ENCODE assay signal across 1 cellular context in genomic region chr12:116919247-116919671, GRCh38.
TF ChIP-seq lines count a peak whose summit lies in the region.

No MANE protein-coding gene starts in this region.

TF ChIP-seq in WTC11, 78 proteins besides CTCF, POLR2A, EP300 and RAD21 (continued from another document):
- no peak for TF ChIP-seq AR (CRISPR knock-in tag; IDR thresholded peaks at IDR 0.05)
